In genomic region chr9:137556069-137556838, GRCh38 we compare ENCODE assay signal across 17 cellular contexts. TPM values are rescaled to one million over a fixed set of nuclear protein-coding genes. Genes with fewer than 3 reads are reported as not detected.
DNase-seq lines count a peak whose midpoint lies in the region; TF ChIP-seq lines count a peak whose summit lies in the region.
"Had no signal": no experiment of that assay in that cellular context is flagged by ENCODE, and none has a peak within 500 bp of the region (broad histone marks: within the 10 kb centered on the region; RNA-seq: fewer than 3 reads in every experiment).

No MANE protein-coding gene starts in this region.

- H2AFZ ChIP-seq in fibroblast of lung (ENCODE audit: low read length), result no peak overlapping the region

- peaks cover 12% of the 10 kb centered on the region for H3K36me3 ChIP-seq in fibroblast of lung (ENCODE audit: control insufficient read depth, insufficient read depth, low read length)

- in situ Hi-C loops in GM13977 (cut with MboI; ENCODE audit: low pct_unique_long_range_greater_than_20kb, low sequenced_read_pairs, unreplicated experiment), result no loop called here

- DNase-seq in A172 (ENCODE audit: low spot score), result peak; percentile 51
- DNase-seq in NCI-H69 (lab: John Stamatoyannopoulos, UW), result peak; percentile 9
- peak; percentile 29 to 67 for DNase-seq in fibroblast of lung (ENCODE audit: low read depth in 2 of 2)
- peak; percentile 95 for DNase-seq in myocyte (ENCODE audit: low read depth)
- no peak for DNase-seq in NCI-H1048 (lab: John Stamatoyannopoulos, UW)
- no peak for DNase-seq in mucosa of gallbladder (ENCODE audit: low spot score)
- no peak for DNase-seq in D341Med (ENCODE audit: low spot score)
- no peak for DNase-seq in GM13977 (ENCODE audit: low spot score)
- DNase-seq: activated CD8-positive, alpha-beta T cell treated with anti-CD3 and anti-CD28 coated beads for 36 hours; activated T-cell treated with anti-CD3 and anti-CD28 coated beads, Interleukin-2, amount 50 U/mL, for 72 hours; DMS79; MG63; naive thymus-derived CD4-positive, alpha-beta T cell; NCI-H1930; NCI-H526; psoas muscle had no signal

- no peak overlapping the region for H3K27ac ChIP-seq in fibroblast of lung (ENCODE audit: insufficient read depth, low read length)
- H3K27ac ChIP-seq: psoas muscle had no signal

- no peak for TF ChIP-seq CTCF in fibroblast of lung (conservative IDR thresholded peaks at IDR 0.05 in 1 of 2, IDR thresholded peaks at IDR 0.05 in 1 of 2; ENCODE audit: low read depth in 1 of 2, low read length in 2 of 2)
- no peak for TF ChIP-seq CTCF in GM13977 (IDR thresholded peaks at IDR 0.05; ENCODE audit: extremely low read depth, insufficient read depth, missing control alignments)

- H3K4me3 ChIP-seq in fibroblast of lung (replicated peaks in 1 of 4; ENCODE audit: control extremely low read depth in 1 of 4, insufficient read depth in 1 of 4, low read depth in 3 of 4, low read length in 4 of 4), result no peak overlapping the region
- H3K4me3 ChIP-seq: MG63, psoas muscle had no signal

- H3K4me1 ChIP-seq in fibroblast of lung (ENCODE audit: control insufficient read depth, extremely low read depth, insufficient read depth, low read length), result peaks cover 4% of the 10 kb centered on the region

- H4K20me1 ChIP-seq in fibroblast of lung (ENCODE audit: control insufficient read depth, extremely low read depth, insufficient read depth, low read length), result no peaks in the 10 kb centered on the region

- H3K4me2 ChIP-seq in fibroblast of lung (ENCODE audit: extremely low read depth, insufficient read depth, low read length), result no peak overlapping the region

- no peaks in the 10 kb centered on the region for H3K27me3 ChIP-seq in fibroblast of lung (ENCODE audit: control insufficient read depth, insufficient read depth, low read length)
- H3K27me3 ChIP-seq: MG63 had no signal

- H3K9me3 ChIP-seq in fibroblast of lung (ENCODE audit: control insufficient read depth, insufficient read depth, low read depth, low read length), result no peaks in the 10 kb centered on the region
- H3K9me3 ChIP-seq: MG63, psoas muscle had no signal

- H3K9ac ChIP-seq in fibroblast of lung (ENCODE audit: insufficient read depth, low read length), result no peak overlapping the region

- H3K79me2 ChIP-seq in fibroblast of lung (ENCODE audit: control insufficient read depth, insufficient read depth, low read length), result peaks cover 4% of the 10 kb centered on the region

RNA-seq across cellular contexts. Expression of gene MRPL41, which starts 4.6 kb away (rescaled TPM):
- 86.1 and 103 TPM in 2 replicates for total RNA-seq in A172 (2014; rRNA removed; shearing (Covaris generic))
- total RNA-seq in fibroblast of lung, result 41.3 and 53.2 TPM in 2 replicates
- 10.9 and 15.2 TPM in 2 replicates for polyA plus RNA-seq in fibroblast of lung
- polyA plus RNA-seq in fibroblast of lung (2012), result 38.2 and 60.9 TPM in 2 replicates
- polyA minus RNA-seq in fibroblast of lung (ENCODE audit: low replicate concordance), result 2.3 TPM in 2 replicates
- 64.9 and 75.1 TPM in 2 replicates for total RNA-seq in myocyte
- polyA plus RNA-seq in myocyte (2012), result 73.4 TPM
- total RNA-seq in mucosa of gallbladder, result 86.8 TPM

RNA-seq across cellular contexts. Expression of gene PNPLA7, which starts 6.1 kb away (rescaled TPM):
- total RNA-seq in A172 (2014; rRNA removed; shearing (Covaris generic)), result 0.14 and 0.36 TPM in 2 replicates
- total RNA-seq in fibroblast of lung (1.3 and 3.0 TPM in 2 replicates), myocyte (1.3 and 1.5 TPM in 2 replicates), mucosa of gallbladder (16.5 TPM)
- 0.20 and 0.23 TPM in 2 replicates for polyA plus RNA-seq in fibroblast of lung
- polyA plus RNA-seq in fibroblast of lung (2012), result 0.62 and 0.75 TPM in 2 replicates
- 0.90 and 1.2 TPM in 2 replicates for polyA minus RNA-seq in fibroblast of lung (ENCODE audit: low replicate concordance)
- 4.8 TPM for polyA plus RNA-seq in myocyte (2012)
- total RNA-seq: H4 had no signal

RNA-seq across cellular contexts. Expression of gene DPH7, which starts 22.5 kb away (rescaled TPM):
- total RNA-seq in A172 (2014; rRNA removed; shearing (Covaris generic)), result 47.4 and 56.0 TPM in 2 replicates
- 17.2 and 20.6 TPM in 2 replicates for total RNA-seq in fibroblast of lung
- polyA plus RNA-seq in fibroblast of lung, result 15.7 and 17.0 TPM in 2 replicates
- 11.4 and 16.2 TPM in 2 replicates for polyA plus RNA-seq in fibroblast of lung (2012)
- 16.1 and 20.5 TPM in 2 replicates for polyA minus RNA-seq in fibroblast of lung (ENCODE audit: low replicate concordance)
- 30.6 and 38.9 TPM in 2 replicates for total RNA-seq in myocyte
- 32.5 TPM for polyA plus RNA-seq in myocyte (2012)
- 33.9 TPM for total RNA-seq in mucosa of gallbladder

RNA-seq across cellular contexts. Expression of gene ZMYND19, which starts 34.1 kb away (rescaled TPM):
- 66.5 and 68.8 TPM in 2 replicates for total RNA-seq in A172 (2014; rRNA removed; shearing (Covaris generic))
- total RNA-seq in fibroblast of lung, result 11.2 and 14.1 TPM in 2 replicates
- 12.7 and 20.4 TPM in 2 replicates for polyA plus RNA-seq in fibroblast of lung
- 16.5 and 24.8 TPM in 2 replicates for polyA plus RNA-seq in fibroblast of lung (2012)
- polyA minus RNA-seq in fibroblast of lung (ENCODE audit: low replicate concordance), result 4.9 and 6.2 TPM in 2 replicates
- 28.3 and 29.6 TPM in 2 replicates for total RNA-seq in myocyte
- 25.3 TPM for polyA plus RNA-seq in myocyte (2012)
- total RNA-seq in mucosa of gallbladder, result 22.2 TPM

RNA-seq across cellular contexts. Expression of gene ARRDC1, which starts 49.2 kb away (rescaled TPM):
- 57.3 and 64.3 TPM in 2 replicates for total RNA-seq in A172 (2014; rRNA removed; shearing (Covaris generic))
- total RNA-seq in fibroblast of lung (11.0 and 17.2 TPM in 2 replicates), myocyte (20.3 and 39.5 TPM in 2 replicates), mucosa of gallbladder (134 TPM)
- polyA plus RNA-seq in fibroblast of lung, result 8.3 and 11.8 TPM in 2 replicates
- polyA plus RNA-seq in fibroblast of lung (2012), result 8.0 and 14.2 TPM in 2 replicates
- polyA minus RNA-seq in fibroblast of lung (ENCODE audit: low replicate concordance), result 27.8 and 28.5 TPM in 2 replicates
- polyA plus RNA-seq in myocyte (2012), result 24.5 TPM

Comparison
In these comparisons a context has a peak if more than half of its experiments do, and no peak if none do; other contexts are left out.
1. DNase-seq: peak in A172 (single experiment), NCI-H69 (single experiment), fibroblast of lung (2 of 2) and myocyte (single experiment); none in NCI-H1048 (single experiment), mucosa of gallbladder (single experiment), D341Med (single experiment) and GM13977 (single experiment).